ENCODE assay signal across 34 cellular contexts in genomic region chr3:189494632-189495031, GRCh38.
"Had no signal": no experiment of that assay in that cellular context is flagged by ENCODE, and none has a peak within 500 bp of the region (broad histone marks: within the 10 kb centered on the region; RNA-seq: fewer than 3 reads in every experiment).

No MANE protein-coding gene starts in this region.

- DNase-seq: activated CD4-positive, alpha-beta memory T cell treated with anti-CD3 and anti-CD28 coated beads, Interleukin-2, amount 10 ng/mL, durations not matched to agents 7 days and 5 days; activated CD4-positive, alpha-beta T cell treated with anti-CD3 and anti-CD28 coated beads for 1 hour; activated CD4-positive, alpha-beta T cell treated with anti-CD3 and anti-CD28 coated beads for 48 hours; activated CD4-positive, CD25-positive, alpha-beta regulatory T cell; activated CD8-positive, alpha-beta memory T cell treated with anti-CD3 and anti-CD28 coated beads for 24 hours; activated CD8-positive, alpha-beta memory T cell treated with anti-CD3 and anti-CD28 coated beads, Interleukin-2, amount 10 ng/mL, durations not matched to agents 7 days and 5 days; activated CD8-positive, alpha-beta memory T cell treated with anti-CD3 and anti-CD28 coated beads, Interleukin-2, amount 50 U/mL, for 48 hours; activated gamma-delta T cell; activated naive CD4-positive, alpha-beta T cell treated with Interleukin-2 at 50 U/mL for 16 hours; activated naive CD8-positive, alpha-beta T cell treated with anti-CD3 and anti-CD28 coated beads, Interleukin-2, amount 10 ng/mL, durations not matched to agents 7 days and 5 days; adrenal gland; body of pancreas; caudate nucleus; Kasumi-1; MG63; NCI-H1048; NCI-H1436 treated with DMSO at 0.1 percent for 48 hours; NCI-H1694 treated with DMSO at 0.1 percent for 48 hours; NCI-H2029; NCI-H345; NCI-H524 treated with DMSO at 0.1 percent for 48 hours; NCI-H748 treated with DMSO at 0.1 percent for 48 hours; NK-92 treated with Interleukin-12 subunit alpha and Interleukin-12 subunit beta, amount 100 ng/mL, for 24 hours; PC-3; Peyer's patch; RPMI8226; SHP77 treated with DMSO at 0.1 percent for 48 hours; T-helper 1 cell; T-helper 2 cell; T-helper 9 cell; WERI-Rb-1 had no signal

- H3K27me3 ChIP-seq: adrenal gland, body of pancreas, breast epithelium, MG63, Peyer's patch, SJSA1 had no signal

- H3K9me3 ChIP-seq: adrenal gland, body of pancreas, breast epithelium, MG63, Peyer's patch, SJSA1 had no signal

- H3K36me3 ChIP-seq: adrenal gland, breast epithelium, MG63, Peyer's patch, SJSA1, WERI-Rb-1 had no signal

- H3K4me3 ChIP-seq: adrenal gland, body of pancreas, breast epithelium, MG63, Peyer's patch, SJSA1 had no signal

- FAIRE-seq: astrocyte had no signal

- H3K27ac ChIP-seq: adrenal gland, body of pancreas, breast epithelium, Peyer's patch, SJSA1, WERI-Rb-1 had no signal

- H3K4me1 ChIP-seq: adrenal gland, body of pancreas, breast epithelium, Peyer's patch, SJSA1 had no signal
